ENCODE assay signal across 31 cellular contexts in the genomic region with DNA sequence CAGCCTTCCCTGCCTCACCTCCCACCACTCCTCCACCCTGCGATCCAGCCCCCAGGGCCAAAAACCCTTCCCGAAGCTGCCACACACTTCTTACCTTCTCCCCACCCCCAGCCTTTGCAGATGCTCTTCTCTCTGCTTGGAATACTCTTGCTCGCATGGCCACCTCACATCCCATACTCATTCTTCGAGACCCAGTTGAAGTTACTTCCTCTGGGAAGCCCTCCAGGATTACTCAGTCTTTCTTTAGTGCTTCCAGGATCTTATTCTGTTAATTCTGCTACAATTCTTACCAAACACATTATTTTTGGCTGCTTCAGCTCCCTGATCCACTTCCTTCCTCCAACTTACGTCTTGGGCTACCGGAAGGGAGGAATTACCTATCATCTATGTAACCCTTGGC.
"Had no signal": no experiment of that assay in that cellular context is flagged by ENCODE, and none has a peak within 500 bp of the region (broad histone marks: within the 10 kb centered on the region; RNA-seq: fewer than 3 reads in every experiment).

No MANE protein-coding gene starts in this region.

- H3K9ac ChIP-seq: parathyroid adenoma had no signal

- ATAC-seq: naive thymus-derived CD8-positive, alpha-beta T cell; natural killer cell treated with Interleukin-12 subunit alpha and Interleukin-12 subunit beta and Interleukin-15 and Interleukin-18, amount 100 ng/mL, for 72 hours; right cardiac atrium; sciatic nerve; stimulated activated memory B cell treated with anti-CD40 and anti-IgM and Interleukin-4, amounts not matched to agents 10 μg/mL and 1 μg/mL and 100 μg/mL, for 72 hours; stimulated activated naive CD8-positive, alpha-beta T cell treated with anti-CD3 and anti-CD28 coated beads, Interleukin-15, amount 100 ng/mL, for 72 hours; stimulated activated naive CD8-positive, alpha-beta T cell treated with anti-CD3 and anti-CD28 coated beads, Interleukin-15, Interleukin-2, amounts not matched to agents 100 U/mL and 50 U/mL, for 24 hours; upper lobe of right lung had no signal

- H3K9me3 Mint-ChIP-seq: natural killer cell treated with Interleukin-12 subunit alpha and Interleukin-12 subunit beta and Interleukin-15 and Interleukin-18, amount 100 ng/mL, for 72 hours; nephron progenitor cell; neural crest cell; stimulated activated memory B cell treated with anti-CD40 and anti-IgM and Interleukin-4, amounts not matched to agents 10 μg/mL and 1 μg/mL and 100 μg/mL, for 72 hours; stimulated activated naive CD8-positive, alpha-beta T cell treated with anti-CD3 and anti-CD28 coated beads, Interleukin-15, amount 100 ng/mL, for 72 hours; type B pancreatic cell had no signal

- DNase-seq: nephron progenitor cell; occipital lobe; ovary; psoas muscle; right cardiac atrium; spleen; stimulated activated CD4-positive, alpha-beta T cell treated with anti-CD3 and anti-CD28 coated beads, Interleukin-12 subunit alpha, Interleukin-12 subunit beta, amount 100 ng/mL, for 4 hours; stimulated activated CD4-positive, alpha-beta T cell treated with anti-CD3 and anti-CD28 coated beads, Interleukin-1b, Interleukin-23, amount 100 ng/mL, for 48 hours; stimulated activated CD4-positive, alpha-beta T cell treated with anti-CD3 and anti-CD28 coated beads, Interleukin-4, amount 100 ng/mL, for 1 hour; stimulated activated CD4-positive, alpha-beta T cell treated with anti-CD3 and anti-CD28 coated beads, Interleukin-4, amount 100 ng/mL, for 4 hours; stimulated activated CD8-positive, alpha-beta memory T cell treated with anti-CD3 and anti-CD28 coated beads, Interleukin-4, amount 100 ng/mL, for 48 hours; stimulated activated naive CD4-positive, alpha-beta T cell; stimulated activated naive CD8-positive, alpha-beta T cell treated with anti-CD3 and anti-CD28 coated beads, Interleukin-15, amount 100 ng/mL, for 72 hours; stimulated activated naive CD8-positive, alpha-beta T cell treated with anti-CD3 and anti-CD28 coated beads, Interleukin-15, Interleukin-2, amounts not matched to agents 100 U/mL and 50 U/mL, for 24 hours; substantia nigra; testis; tibial artery; transverse colon; upper lobe of right lung; uterus had no signal

- H3K4me1 Mint-ChIP-seq: neural crest cell; stimulated activated naive CD8-positive, alpha-beta T cell treated with anti-CD3 and anti-CD28 coated beads, Interleukin-15, amount 100 ng/mL, for 72 hours had no signal

- H3K27ac ChIP-seq: ovary, parathyroid adenoma, psoas muscle, skin epidermis, spleen, suprapubic skin, testis, tibial artery, transverse colon, upper lobe of right lung, uterus had no signal

- H3K9me3 ChIP-seq: ovary, psoas muscle, spleen, suprapubic skin, testis, tibial artery, transverse colon, upper lobe of right lung, uterus had no signal

- H3K4me3 ChIP-seq: ovary, psoas muscle, skin epidermis, smooth muscle cell, spleen, suprapubic skin, testis, tibial artery, transverse colon, upper lobe of right lung, uterus had no signal

- H3K4me2 ChIP-seq: smooth muscle cell had no signal

- H3K4me3 Mint-ChIP-seq: naive thymus-derived CD8-positive, alpha-beta T cell; natural killer cell treated with Interleukin-12 subunit alpha and Interleukin-12 subunit beta and Interleukin-15 and Interleukin-18, amount 100 ng/mL, for 72 hours; nephron progenitor cell; neural crest cell; stimulated activated memory B cell treated with anti-CD40 and anti-IgM and Interleukin-4, amounts not matched to agents 10 μg/mL and 1 μg/mL and 100 μg/mL, for 72 hours; stimulated activated naive CD8-positive, alpha-beta T cell treated with anti-CD3 and anti-CD28 coated beads, Interleukin-15, amount 100 ng/mL, for 72 hours; type B pancreatic cell had no signal

- H2AFZ ChIP-seq: parathyroid adenoma had no signal

- H3K27me3 ChIP-seq: ovary, testis had no signal

- H3K79me2 ChIP-seq: parathyroid adenoma had no signal

- H3K27ac Mint-ChIP-seq: naive thymus-derived CD8-positive, alpha-beta T cell; natural killer cell treated with Interleukin-12 subunit alpha and Interleukin-12 subunit beta and Interleukin-15 and Interleukin-18, amount 100 ng/mL, for 72 hours; nephron progenitor cell; progenitor cell of endocrine pancreas; stimulated activated memory B cell treated with anti-CD40 and anti-IgM and Interleukin-4, amounts not matched to agents 10 μg/mL and 1 μg/mL and 100 μg/mL, for 72 hours; stimulated activated naive CD8-positive, alpha-beta T cell treated with anti-CD3 and anti-CD28 coated beads, Interleukin-15, amount 100 ng/mL, for 72 hours; type B pancreatic cell had no signal

- H3K36me3 Mint-ChIP-seq: naive thymus-derived CD8-positive, alpha-beta T cell; natural killer cell treated with Interleukin-12 subunit alpha and Interleukin-12 subunit beta and Interleukin-15 and Interleukin-18, amount 100 ng/mL, for 72 hours; stimulated activated memory B cell treated with anti-CD40 and anti-IgM and Interleukin-4, amounts not matched to agents 10 μg/mL and 1 μg/mL and 100 μg/mL, for 72 hours; type B pancreatic cell had no signal

- H3K36me3 ChIP-seq: ovary, spleen, suprapubic skin, tibial artery, transverse colon, upper lobe of right lung, uterus had no signal

- H3K4me1 ChIP-seq: parathyroid adenoma, psoas muscle, testis, transverse colon, upper lobe of right lung, uterus had no signal
